ENCODE assay signal across 11 cellular contexts in the genomic region with DNA sequence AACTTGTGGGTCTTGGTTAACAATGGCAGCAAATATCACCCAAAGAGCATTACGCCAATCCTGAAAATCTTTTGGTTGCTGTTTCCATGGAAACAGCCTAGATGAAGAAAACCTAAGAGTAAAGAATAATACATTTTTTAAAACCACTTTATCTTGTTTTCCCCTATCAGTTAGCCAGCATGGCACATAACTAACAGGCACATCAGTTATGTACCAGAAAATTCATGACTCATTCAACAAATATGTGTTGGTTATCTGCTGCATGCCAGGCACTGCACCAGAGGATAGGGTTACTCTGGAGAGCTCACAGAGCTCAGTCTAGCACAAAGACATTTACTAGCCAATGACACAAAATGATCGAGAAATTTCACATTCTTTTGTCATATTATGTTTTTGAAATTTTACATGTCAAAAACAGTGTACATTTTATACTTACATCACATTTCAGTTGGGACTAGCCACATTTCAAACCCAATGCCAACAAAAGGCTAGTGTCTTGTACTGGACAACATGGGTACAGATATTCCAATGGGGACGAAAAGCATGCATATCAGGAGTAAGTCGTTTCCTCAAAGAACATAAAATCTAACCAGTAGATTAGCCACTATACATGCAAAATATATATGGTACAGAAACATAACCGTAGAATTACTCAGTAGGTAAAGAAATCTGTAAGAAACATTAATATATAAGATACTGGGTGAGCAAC. TPM values are rescaled to one million over a fixed set of nuclear protein-coding genes. Genes with fewer than 3 reads are reported as not detected.
DNase-seq lines count a peak whose midpoint lies in the region; ATAC-seq and TF ChIP-seq lines count a peak whose summit lies in the region.
"Had no signal": no experiment of that assay in that cellular context is flagged by ENCODE, and none has a peak within 500 bp of the region (broad histone marks: within the 10 kb centered on the region; RNA-seq: fewer than 3 reads in every experiment).

No MANE protein-coding gene starts in this region.

- peaks cover 0 to 5% (median 0%) of the 10 kb centered on the region in 3 donors for H3K36me3 Mint-ChIP-seq in naive thymus-derived CD8-positive, alpha-beta T cell

- ATAC-seq in right lobe of liver: peak; percentile 60 to 95 (median 78)
- no peak for ATAC-seq in GM18867 (IDR thresholded peaks at IDR 0.05; ENCODE audit: unreplicated experiment)
- no peak for ATAC-seq in naive thymus-derived CD8-positive, alpha-beta T cell
- ATAC-seq: esophagus mucosa had no signal

- no peaks in the 10 kb centered on the region for H3K36me3 ChIP-seq in right lobe of liver
- H3K36me3 ChIP-seq: prostate gland had no signal

- WGBS in right lobe of liver (ENCODE audit: insufficient coverage, low coverage, low lambda C conversion rate, missing lambda C conversion rate): 84% methylated on average over 5 of the region's 5 CpGs

- H3K9me3 ChIP-seq in right lobe of liver: no peaks in the 10 kb centered on the region
- H3K9me3 ChIP-seq: prostate gland had no signal

- H3K27ac Mint-ChIP-seq in naive thymus-derived CD8-positive, alpha-beta T cell: peak overlapping the region in 1 of 10 donors; percentile 28

- H3K4me1 ChIP-seq in right lobe of liver: peaks cover 0 to 8% (median 1%) of the 10 kb centered on the region in 4 donors
- H3K4me1 ChIP-seq: prostate gland had no signal

- DNase-seq in AG20443 (ENCODE audit: low spot score) (peak; percentile 70), NCI-H460 (ENCODE audit: extremely low read depth, low read depth) (peak; percentile 55), dedifferentiated amniotic fluid mesenchymal stem cell (ENCODE audit: extremely low spot score) (peak; percentile 78), right lobe of liver (no peak)
- DNase-seq in activated CD4-positive, alpha-beta T cell treated with anti-CD3 and anti-CD28 coated beads, Interleukin-2, amount 50 U/mL, for 4 hours: no peak
- DNase-seq in naive thymus-derived CD8-positive, alpha-beta T cell: no peak
- no peak for DNase-seq in effector CD4-positive, alpha-beta T cell
- DNase-seq: stimulated activated naive CD4-positive, alpha-beta T cell had no signal

- no peak for TF ChIP-seq CTCF in right lobe of liver (IDR thresholded peaks at IDR 0.05)

- POLR2A ChIA-PET in naive thymus-derived CD8-positive, alpha-beta T cell (lab: Charles Lee): no interaction called here

- H3K27me3 ChIP-seq in right lobe of liver: no peaks in the 10 kb centered on the region

- no peak for TF ChIP-seq POLR2A in right lobe of liver (IDR thresholded peaks at IDR 0.05)

- peaks cover 11 to 26% (median 24%) of the 10 kb centered on the region in 4 donors for H3K4me1 Mint-ChIP-seq in naive thymus-derived CD8-positive, alpha-beta T cell

- no peak overlapping the region for H3K27ac ChIP-seq in right lobe of liver
- H3K27ac ChIP-seq: prostate gland had no signal

- intact Hi-C loops in right lobe of liver (cut with DNase I): no loop called here

- H3K4me3 Mint-ChIP-seq in naive thymus-derived CD8-positive, alpha-beta T cell: no peak overlapping the region

- no peak overlapping the region for H3K4me3 ChIP-seq in right lobe of liver
- H3K4me3 ChIP-seq: prostate gland had no signal

- no peaks in the 10 kb centered on the region for H3K27me3 Mint-ChIP-seq in naive thymus-derived CD8-positive, alpha-beta T cell

- no peaks in the 10 kb centered on the region for H3K9me3 Mint-ChIP-seq in naive thymus-derived CD8-positive, alpha-beta T cell

RNA-seq across cellular contexts. Expression of gene LNX2, which starts 20.3 kb away (rescaled TPM):
- total RNA-seq in NCI-H460 (2014; rRNA removed; shearing (Covaris generic)): 6.2 and 6.4 TPM in 2 replicates
- polyA plus RNA-seq in NCI-H460 (2014; cell fraction: nucleus; rRNA removed): 3.1 and 5.4 TPM in 2 replicates
- 10 to 100 TPM in 5 of 6 experiments, 1 to 10 TPM in 1; 9.5 to 28.3 (median 19.6) TPM for total RNA-seq in right lobe of liver
- 10 to 100 TPM; 10.0 to 10.8 TPM for total RNA-seq in naive thymus-derived CD8-positive, alpha-beta T cell
- 1 to 10 TPM; 2.5 to 3.1 (median 2.8) TPM for polyA plus RNA-seq in naive thymus-derived CD8-positive, alpha-beta T cell

RNA-seq across cellular contexts. Expression of gene POLR1D, which starts 21.7 kb away (rescaled TPM):
- total RNA-seq in NCI-H460 (2014; rRNA removed; shearing (Covaris generic)): 128 and 149 TPM in 2 replicates
- polyA plus RNA-seq in NCI-H460 (2014; cell fraction: nucleus; rRNA removed): 88.1 and 99.3 TPM in 2 replicates
- 10 to 100 TPM; 34.9 to 56.2 (median 46.6) TPM for total RNA-seq in right lobe of liver
- 100 to 1,000 TPM; 160 to 165 TPM for total RNA-seq in naive thymus-derived CD8-positive, alpha-beta T cell
- 100 to 1,000 TPM; 115 to 136 (median 126) TPM for polyA plus RNA-seq in naive thymus-derived CD8-positive, alpha-beta T cell

Comparison
In these comparisons a context has a peak if more than half of its experiments do, and no peak if none do; other contexts are left out.
1. DNase-seq: peak in AG20443 (single experiment), NCI-H460 (single experiment) and dedifferentiated amniotic fluid mesenchymal stem cell (single experiment); none in right lobe of liver (0 of 3), activated CD4-positive, alpha-beta T cell treated with anti-CD3 and anti-CD28 coated beads, Interleukin-2, amount 50 U/mL, for 4 hours (0 of 2), naive thymus-derived CD8-positive, alpha-beta T cell (0 of 10) and effector CD4-positive, alpha-beta T cell (single experiment).
2. ATAC-seq: peak in right lobe of liver (4 of 4); none in GM18867 (single experiment) and naive thymus-derived CD8-positive, alpha-beta T cell (0 of 2).